20 cellular contexts compared by ENCODE assay signal in the genomic region with DNA sequence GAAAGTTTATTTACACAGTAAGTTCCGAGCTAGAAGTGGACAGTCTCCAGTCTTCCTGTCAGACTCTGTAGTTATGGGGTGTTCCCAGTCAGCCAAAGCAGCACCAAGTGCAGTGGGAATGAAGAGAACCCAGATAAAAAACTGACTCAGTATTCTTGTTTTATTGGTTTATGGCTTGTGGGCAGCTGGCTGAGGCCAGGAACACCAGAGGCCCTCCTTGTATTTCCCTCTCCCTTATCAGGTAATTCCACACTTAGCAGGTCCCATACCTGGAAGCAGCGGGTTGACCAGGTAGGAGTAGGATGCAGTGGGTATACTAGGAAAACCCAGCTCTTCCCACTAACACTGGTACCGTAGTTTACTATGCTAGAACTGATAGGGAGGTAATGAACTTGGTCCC.
"Had no signal": no experiment of that assay in that cellular context is flagged by ENCODE, and none has a peak within 500 bp of the region (broad histone marks: within the 10 kb centered on the region; RNA-seq: fewer than 3 reads in every experiment).

No MANE protein-coding gene starts in this region.

- H3K9me3 ChIP-seq: colonic mucosa, esophagus muscularis mucosa, right atrium auricular region, sigmoid colon, tibial artery, upper lobe of left lung, uterus had no signal

- H3K27ac ChIP-seq: colonic mucosa, epithelial cell of prostate, esophagus muscularis mucosa, foreskin keratinocyte, right atrium auricular region, sigmoid colon, skin epidermis, tibial artery, upper lobe of left lung, uterus had no signal

- H3K4me3 ChIP-seq: colonic mucosa, esophagus muscularis mucosa, lung, right atrium auricular region, sigmoid colon, skin epidermis, tibial artery, upper lobe of left lung, uterus had no signal

- H3K4me1 ChIP-seq: colonic mucosa, esophagus muscularis mucosa, foreskin keratinocyte, right atrium auricular region, sigmoid colon, tibial artery, upper lobe of left lung, uterus had no signal

- H3K27ac Mint-ChIP-seq: stimulated activated naive CD8-positive, alpha-beta T cell treated with anti-CD3 and anti-CD28 coated beads, Interleukin-15, Interleukin-2, amounts not matched to agents 100 ng/mL and 50 ng/mL, for 24 hours had no signal

- H3K4me1 Mint-ChIP-seq: naive thymus-derived CD8-positive, alpha-beta T cell had no signal

- H3K9me3 Mint-ChIP-seq: naive thymus-derived CD8-positive, alpha-beta T cell; stimulated activated naive CD8-positive, alpha-beta T cell treated with anti-CD3 and anti-CD28 coated beads, Interleukin-15, Interleukin-2, amounts not matched to agents 100 ng/mL and 50 ng/mL, for 24 hours had no signal

- H3K27me3 Mint-ChIP-seq: naive thymus-derived CD8-positive, alpha-beta T cell; stimulated activated naive CD8-positive, alpha-beta T cell treated with anti-CD3 and anti-CD28 coated beads, Interleukin-15, Interleukin-2, amounts not matched to agents 100 ng/mL and 50 ng/mL, for 24 hours had no signal

- ATAC-seq: foreskin keratinocyte; left cardiac atrium; left ventricle myocardium superior; naive thymus-derived CD8-positive, alpha-beta T cell had no signal

- H3K36me3 ChIP-seq: colonic mucosa, uterus had no signal

- H3K27me3 ChIP-seq: colonic mucosa, esophagus muscularis mucosa, foreskin keratinocyte, right atrium auricular region, sigmoid colon, tibial artery, upper lobe of left lung, uterus had no signal

- H3K4me3 Mint-ChIP-seq: naive thymus-derived CD8-positive, alpha-beta T cell; stimulated activated naive CD8-positive, alpha-beta T cell treated with anti-CD3 and anti-CD28 coated beads, Interleukin-15, Interleukin-2, amounts not matched to agents 100 ng/mL and 50 ng/mL, for 24 hours had no signal

- DNase-seq: colonic mucosa; effector CD4-positive, alpha-beta T cell; foreskin keratinocyte; kidney; left cardiac atrium; left ventricle myocardium superior; mesendoderm; naive thymus-derived CD8-positive, alpha-beta T cell; posterior cingulate gyrus; sigmoid colon; stimulated activated CD4-positive, alpha-beta T cell treated with anti-CD3 and anti-CD28 coated beads, Interleukin-12 subunit alpha, Interleukin-12 subunit beta, amount 100 ng/mL, for 4 hours; tibial artery; upper lobe of left lung; uterus had no signal
